ENCODE assay signal across 8 cellular contexts in genomic region chr20:23358923-23359572, GRCh38. TPM values are rescaled to one million over a fixed set of nuclear protein-coding genes. Genes with fewer than 3 reads are reported as not detected.
DNase-seq lines count a peak whose midpoint lies in the region; ATAC-seq and TF ChIP-seq lines count a peak whose summit lies in the region.

No MANE protein-coding gene starts in this region.

- peaks cover 4% of the 10 kb centered on the region for H3K36me3 Mint-ChIP-seq in CD4-positive, CD25-positive, alpha-beta regulatory T cell
- H3K36me3 Mint-ChIP-seq in IgD-negative memory B cell = peaks cover 4% of the 10 kb centered on the region

- no peaks in the 10 kb centered on the region for H3K9me2 ChIP-seq in neural cell (ENCODE audit: insufficient read depth, low read length)

- no peak overlapping the region for H3K4me3 ChIP-seq in CD4-positive, CD25-positive, alpha-beta regulatory T cell (ENCODE audit: low read depth, low read length)
- H3K4me3 ChIP-seq in breast epithelium (peak overlapping the region in 1 of 3 donors; percentile 76), neural cell (ENCODE audit: low read length) (peak overlapping the region; percentile 93)

- TF ChIP-seq CTCF in breast epithelium (IDR thresholded peaks at IDR 0.05) (no peak), neural cell (IDR thresholded peaks at IDR 0.05; ENCODE audit: poor library complexity, severe bottlenecking) (no peak)

- TF ChIP-seq EP300 in neural cell (conservative IDR thresholded peaks at IDR 0.05; ENCODE audit: poor library complexity, severe bottlenecking) = no peak

- peaks cover 4% of the 10 kb centered on the region for H3F3A ChIP-seq in neural cell (ENCODE audit: insufficient read depth, low read length, poor library complexity, severe bottlenecking)

- no peak for DNase-seq in CD4-positive, CD25-positive, alpha-beta regulatory T cell
- DNase-seq in breast epithelium (ENCODE audit: low spot score in 2 of 2) (no peak), glomerular visceral epithelial cell (ENCODE audit: extremely low spot score) (no peak)

- H3K9me3 Mint-ChIP-seq in CD4-positive, CD25-positive, alpha-beta regulatory T cell = no peaks in the 10 kb centered on the region
- no peaks in the 10 kb centered on the region for H3K9me3 Mint-ChIP-seq in IgD-negative memory B cell

- no peak overlapping the region for H3K9ac ChIP-seq in neural cell (ENCODE audit: low read length)

- TF ChIP-seq RAD21 in neural cell (conservative IDR thresholded peaks at IDR 0.05) = no peak

- H3K36me3 ChIP-seq in CD4-positive, CD25-positive, alpha-beta regulatory T cell (ENCODE audit: control insufficient read depth, insufficient read depth, low read length) = peaks cover 14% of the 10 kb centered on the region
- H3K36me3 ChIP-seq in breast epithelium (no peaks in the 10 kb centered on the region), neural cell (ENCODE audit: insufficient read depth, low read length) (no peaks in the 10 kb centered on the region)

- H3K4me2 ChIP-seq in neural cell (ENCODE audit: low read length) = peak overlapping the region; percentile 56

- H3K4me1 ChIP-seq in CD4-positive, CD25-positive, alpha-beta regulatory T cell (ENCODE audit: control insufficient read depth, insufficient read depth, low read length, poor library complexity, severe bottlenecking) = peaks cover 34% of the 10 kb centered on the region
- H3K4me1 ChIP-seq in breast epithelium = peaks cover 0 to 10% of the 10 kb centered on the region in 2 donors

- ATAC-seq in CD4-positive, CD25-positive, alpha-beta regulatory T cell (ENCODE audit: low read depth in 2 of 2) = no peak
- ATAC-seq in HG03439 (IDR thresholded peaks at IDR 0.05; ENCODE audit: unreplicated experiment) = no peak
- ATAC-seq in GM21381 (IDR thresholded peaks at IDR 0.05; ENCODE audit: unreplicated experiment) = no peak
- ATAC-seq in GM21737 (IDR thresholded peaks at IDR 0.05; ENCODE audit: unreplicated experiment) = no peak

- peak overlapping the region; percentile 17 to 99 (median 99) for H3K27ac Mint-ChIP-seq in CD4-positive, CD25-positive, alpha-beta regulatory T cell
- H3K27ac Mint-ChIP-seq in IgD-negative memory B cell = peak overlapping the region; percentile 99 to 100 (median 99)

- H3K27me3 Mint-ChIP-seq in CD4-positive, CD25-positive, alpha-beta regulatory T cell = peaks cover 7% of the 10 kb centered on the region
- no peaks in the 10 kb centered on the region for H3K27me3 Mint-ChIP-seq in IgD-negative memory B cell

- H4K20me1 ChIP-seq in neural cell (ENCODE audit: insufficient read depth) = no peaks in the 10 kb centered on the region

- intact Hi-C loops in breast epithelium (cut with DNase I; ENCODE audit: low total_unique reads) = loop anchor here (5.0 kb wide), 1 partner anchor 283 kb away; no protein-coding TSS in a partner anchor

- H3K4me3 Mint-ChIP-seq in CD4-positive, CD25-positive, alpha-beta regulatory T cell = peak overlapping the region; percentile 0 to 99 (median 51)
- peak overlapping the region in 3 of 4 donors; percentile 52 to 100 (median 75) for H3K4me3 Mint-ChIP-seq in IgD-negative memory B cell

- peak overlapping the region; percentile 94 for H3K27ac ChIP-seq in CD4-positive, CD25-positive, alpha-beta regulatory T cell (ENCODE audit: insufficient read depth, low read length, poor library complexity, severe bottlenecking)
- H3K27ac ChIP-seq in breast epithelium = peak overlapping the region; percentile 94 to 98
- no peak overlapping the region for H3K27ac ChIP-seq in neural cell (ENCODE audit: low read length)

- no peak for TF ChIP-seq POLR2A in breast epithelium (IDR thresholded peaks at IDR 0.05)

- no peaks in the 10 kb centered on the region for H3K27me3 ChIP-seq in CD4-positive, CD25-positive, alpha-beta regulatory T cell (ENCODE audit: control insufficient read depth, insufficient read depth, low read length)
- H3K27me3 ChIP-seq in breast epithelium = no peaks in the 10 kb centered on the region
- no peaks in the 10 kb centered on the region for H3K27me3 ChIP-seq in neural cell (ENCODE audit: insufficient read depth, low read depth, low read length)

- H3K79me2 ChIP-seq in neural cell (replicated peaks; ENCODE audit: insufficient read depth, low read length) = peaks cover 17% of the 10 kb centered on the region

- peaks cover 16 to 42% (median 27%) of the 10 kb centered on the region in 4 donors for H3K4me1 Mint-ChIP-seq in CD4-positive, CD25-positive, alpha-beta regulatory T cell
- peaks cover 18 to 37% (median 19%) of the 10 kb centered on the region in 3 donors for H3K4me1 Mint-ChIP-seq in IgD-negative memory B cell

- H2AFZ ChIP-seq in neural cell (ENCODE audit: low read depth, low read length) = no peak overlapping the region

- no peaks in the 10 kb centered on the region for H3K9me3 ChIP-seq in CD4-positive, CD25-positive, alpha-beta regulatory T cell (ENCODE audit: control insufficient read depth in 2 of 2, low read length in 2 of 2)
- H3K9me3 ChIP-seq in breast epithelium (no peaks in the 10 kb centered on the region), neural cell (ENCODE audit: low read length) (no peaks in the 10 kb centered on the region)

TF ChIP-seq in neural cell, 6 proteins besides CTCF, POLR2A, EP300 and RAD21:
- TF ChIP-seq EZH2 (IDR thresholded peaks at IDR 0.05; ENCODE audit: borderline replicate concordance, insufficient read depth, low read length, poor library complexity, severe bottlenecking) (no peak), POLR2AphosphoS5 (IDR thresholded peaks at IDR 0.05) (no peak), REST (IDR thresholded peaks at IDR 0.05; ENCODE audit: borderline replicate concordance) (no peak), TAF1 (IDR thresholded peaks at IDR 0.05; ENCODE audit: low read depth) (no peak), MXI1 (conservative IDR thresholded peaks at IDR 0.05; ENCODE audit: poor library complexity, severe bottlenecking) (no peak), SMC3 (conservative IDR thresholded peaks at IDR 0.05; ENCODE audit: poor library complexity) (no peak)

RNA-seq across cellular contexts. Expression of gene GZF1, which starts 2.9 kb away (rescaled TPM):
- 24.8 TPM for total RNA-seq in CD4-positive, CD25-positive, alpha-beta regulatory T cell
- 1 to 10 TPM; 3.1 to 4.1 (median 3.3) TPM for polyA plus RNA-seq in CD4-positive, CD25-positive, alpha-beta regulatory T cell
- polyA plus RNA-seq in IgD-negative memory B cell (5.9 TPM), neural cell (13.8 and 33.8 TPM in 2 replicates)
- total RNA-seq in breast epithelium = 10 to 100 TPM; 19.0 to 24.3 (median 19.9) TPM
- polyA minus RNA-seq in neural cell = 26.7 and 37.5 TPM in 2 replicates

RNA-seq across cellular contexts. Expression of gene NXT1, which starts 8.5 kb away (rescaled TPM):
- 41.5 TPM for total RNA-seq in CD4-positive, CD25-positive, alpha-beta regulatory T cell
- polyA plus RNA-seq in CD4-positive, CD25-positive, alpha-beta regulatory T cell = 10 to 100 TPM; 47.1 to 71.5 (median 56.9) TPM
- polyA plus RNA-seq in IgD-negative memory B cell (62.1 TPM), neural cell (46.3 and 57.3 TPM in 2 replicates)
- total RNA-seq in breast epithelium = 10 to 100 TPM; 25.9 to 42.9 (median 33.2) TPM
- 32.4 and 37.5 TPM in 2 replicates for polyA minus RNA-seq in neural cell
